ENCODE assay signal across 8 cellular contexts in the genomic region with DNA sequence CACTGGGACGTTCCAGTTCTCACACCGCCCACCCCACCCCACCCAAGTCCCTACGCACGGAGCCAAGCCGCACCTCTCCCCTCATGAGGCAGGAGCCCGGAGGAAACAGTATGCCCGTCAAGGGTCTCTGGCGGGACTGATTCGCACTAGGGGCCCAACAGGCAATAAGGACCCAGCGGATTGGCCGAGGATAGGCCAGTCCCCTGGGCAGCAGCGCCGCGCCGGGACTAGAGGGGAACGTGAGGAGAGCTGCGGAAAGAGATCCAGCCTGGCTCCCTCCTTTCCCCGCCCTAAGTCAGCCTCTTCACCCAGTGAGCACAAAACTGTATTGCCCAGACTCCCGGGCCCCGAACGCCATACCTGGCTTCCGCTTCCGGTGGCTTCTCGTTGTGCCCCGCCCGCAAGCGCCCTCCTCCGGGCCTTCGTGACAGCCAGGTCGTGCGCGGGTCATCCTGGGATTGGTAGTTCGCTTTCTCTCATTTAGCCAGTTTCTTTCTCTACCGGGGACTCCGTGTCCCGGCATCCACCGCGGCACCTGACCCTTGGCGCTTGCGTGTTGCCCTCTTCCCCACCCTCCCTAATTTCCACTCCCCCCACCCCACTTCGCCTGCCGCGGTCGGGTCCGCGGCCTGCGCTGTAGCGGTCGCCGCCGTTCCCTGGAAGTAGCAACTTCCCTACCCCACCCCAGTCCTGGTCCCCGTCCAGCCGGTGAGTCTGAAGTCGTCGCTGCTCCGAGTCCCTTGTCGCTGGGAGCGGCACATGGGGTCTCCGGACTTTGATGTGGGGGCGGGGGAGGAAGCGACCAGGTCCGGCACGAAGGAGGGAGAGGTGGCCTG.
A peak's percentile ranks its signal among the peaks of the same experiment; 100 is the strongest.
DNase-seq lines count a peak whose midpoint lies in the region; ATAC-seq and TF ChIP-seq lines count a peak whose summit lies in the region.

Gene CSNK2B (plus strand): TSS at position 580 of the 836 bp plus-strand sequence. CDS start 752 bp downstream, outside the sequence.

- TF ChIP-seq CTCF in AG09309 (IDR thresholded peaks at IDR 0.05; ENCODE audit: control insufficient read depth, insufficient read depth, low read depth, low read length, missing control alignments) = peak; percentile 4

- ATAC-seq in GM19023 (IDR thresholded peaks at IDR 0.05; ENCODE audit: unreplicated experiment) = peak; percentile 83
- ATAC-seq in HG03280 (IDR thresholded peaks at IDR 0.05; ENCODE audit: unreplicated experiment) = peak; percentile 84

- peak; percentile 83 for DNase-seq in AG09309 (ENCODE audit: low read depth)
- DNase-seq in NCI-H345 treated with DMSO at 0.1 percent for 48 hours (lab: John Stamatoyannopoulos, UW; ENCODE audit: unreplicated experiment) = peak; percentile 96
- peak; percentile 92 to 98 (median 96) for DNase-seq in activated CD4-positive, CD25-positive, alpha-beta regulatory T cell (lab: John Stamatoyannopoulos, UW)
- DNase-seq in central memory CD4-positive, alpha-beta T cell = peak; percentile 98
- peak; percentile 99 for DNase-seq in islet precursor cell
- peak; percentile 97 to 98 (median 97) for DNase-seq in stimulated activated CD4-positive, alpha-beta T cell treated with anti-CD3 and anti-CD28 coated beads, Interleukin-12 subunit alpha, Interleukin-12 subunit beta, amount 100 ng/mL, for 48 hours (ENCODE audit: low read depth in 2 of 3, low spot score in 1 of 3)

- H3K4me3 ChIP-seq in AG09309 (ENCODE audit: control insufficient read depth, low read depth, low read length) = peak within 1 kb of the TSS; percentile 95

Comparison
In these comparisons a context has a peak if more than half of its experiments do, and no peak if none do; other contexts are left out.
1. Peak in every context shown above with its lines: DNase-seq, ATAC-seq and H3K4me3 ChIP-seq.